11 cellular contexts compared by ENCODE assay signal in the genomic region with DNA sequence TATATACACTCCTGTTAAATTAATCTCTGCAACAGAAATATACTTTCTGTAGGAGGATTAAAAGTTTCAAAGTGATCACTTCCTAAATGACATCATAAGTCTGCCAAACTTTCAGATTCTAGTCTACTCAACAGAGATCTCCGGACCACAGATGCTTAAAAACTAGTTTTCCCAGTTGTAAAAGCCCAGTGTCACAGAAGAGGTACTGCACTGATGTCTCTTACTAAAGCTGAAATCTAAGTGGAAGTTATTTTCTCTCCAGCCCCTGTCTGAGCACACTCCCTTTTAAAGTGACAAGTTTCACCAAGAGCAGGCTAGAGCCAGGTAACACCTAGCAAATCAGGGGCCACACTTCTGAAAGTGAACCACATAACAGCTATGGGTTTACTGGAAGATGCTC.
A peak's percentile ranks its signal among the peaks of the same experiment; 100 is the strongest.
DNase-seq lines count a peak whose midpoint lies in the region; ATAC-seq, FAIRE-seq and TF ChIP-seq lines count a peak whose summit lies in the region.
"Had no signal": no experiment of that assay in that cellular context is flagged by ENCODE, and none has a peak within 500 bp of the region (broad histone marks: within the 10 kb centered on the region; RNA-seq: fewer than 3 reads in every experiment).

No MANE protein-coding gene starts in this region.

- H3K79me2 ChIP-seq in endothelial cell of umbilical vein (ENCODE audit: control insufficient read depth, insufficient read depth, low read length) = peaks cover 41% of the 10 kb centered on the region

- DNase-seq in LHCN-M2 (ENCODE audit: low read depth) (peak; percentile 63), endothelial cell of umbilical vein (ENCODE audit: low read depth, low spot score) (no peak), osteocyte (ENCODE audit: extremely low spot score, unreplicated experiment) (no peak), body of pancreas (no peak), AML-193 (lab: John Stamatoyannopoulos, UW) (no peak)
- no peak for DNase-seq in activated CD4-positive, alpha-beta memory T cell treated with anti-CD3 and anti-CD28 coated beads, Interleukin-2, amount 10 ng/mL, durations not matched to agents 7 days and 5 days
- DNase-seq: activated T-cell treated with anti-CD3 and anti-CD28 coated beads, Interleukin-2, amount 50 U/mL, for 4 hours; cerebellar nuclear complex; RPMI8226 had no signal

- POLR2A ChIA-PET in endothelial cell of umbilical vein (lab: Charles Lee) = no interaction called here
- POLR2A ChIA-PET in activated CD4-positive, alpha-beta memory T cell treated with anti-CD3 and anti-CD28 coated beads, Interleukin-2, amount 10 ng/mL, durations not matched to agents 7 days and 5 days (lab: Charles Lee) = no interaction called here

- H3K27me3 ChIP-seq in endothelial cell of umbilical vein (ENCODE audit: control insufficient read depth in 2 of 2, insufficient read depth in 2 of 2, low read length in 2 of 2) (no peaks in the 10 kb centered on the region), body of pancreas (no peaks in the 10 kb centered on the region)

- peaks cover 8% of the 10 kb centered on the region for H3K36me3 Mint-ChIP-seq in osteocyte (ENCODE audit: unreplicated experiment)
- no peaks in the 10 kb centered on the region for H3K36me3 Mint-ChIP-seq in activated CD4-positive, alpha-beta memory T cell treated with anti-CD3 and anti-CD28 coated beads, Interleukin-2, amount 10 ng/mL, durations not matched to agents 7 days and 5 days (ENCODE audit: low read depth)

- peaks cover under 1% of the 10 kb centered on the region for H3K9me3 Mint-ChIP-seq in osteocyte (ENCODE audit: unreplicated experiment)
- H3K9me3 Mint-ChIP-seq in activated CD4-positive, alpha-beta memory T cell treated with anti-CD3 and anti-CD28 coated beads, Interleukin-2, amount 10 ng/mL, durations not matched to agents 7 days and 5 days = no peaks in the 10 kb centered on the region

- H3K27ac Mint-ChIP-seq in osteocyte (ENCODE audit: unreplicated experiment) = peak overlapping the region; percentile 92
- H3K27ac Mint-ChIP-seq in activated CD4-positive, alpha-beta memory T cell treated with anti-CD3 and anti-CD28 coated beads, Interleukin-2, amount 10 ng/mL, durations not matched to agents 7 days and 5 days = no peak overlapping the region

- H3K4me3 ChIP-seq in endothelial cell of umbilical vein (replicated peaks in 1 of 3; ENCODE audit: insufficient read depth in 1 of 3, low read depth in 1 of 3, low read length in 3 of 3) (no peak overlapping the region), body of pancreas (no peak overlapping the region)

- no peak overlapping the region for H2AFZ ChIP-seq in endothelial cell of umbilical vein (ENCODE audit: low read depth, low read length)

- H3K9me1 ChIP-seq in endothelial cell of umbilical vein (replicated peaks; ENCODE audit: control insufficient read depth, extremely low read depth, insufficient read depth, low read length) = no peaks in the 10 kb centered on the region

- ATAC-seq in body of pancreas (no peak), GM18870 (IDR thresholded peaks at IDR 0.05; ENCODE audit: unreplicated experiment) (no peak)
- ATAC-seq: activated T-cell treated with anti-CD3 and anti-CD28 coated beads, Interleukin-2, amount 50 U/mL, for 4 hours had no signal

- peak overlapping the region; percentile 54 for H3K9ac ChIP-seq in endothelial cell of umbilical vein (replicated peaks; ENCODE audit: extremely low read depth, insufficient read depth, low read length)

- H3K4me3 Mint-ChIP-seq in osteocyte (ENCODE audit: unreplicated experiment) = no peak overlapping the region
- no peak overlapping the region for H3K4me3 Mint-ChIP-seq in activated CD4-positive, alpha-beta memory T cell treated with anti-CD3 and anti-CD28 coated beads, Interleukin-2, amount 10 ng/mL, durations not matched to agents 7 days and 5 days
- H3K4me3 Mint-ChIP-seq: activated T-cell treated with anti-CD3 and anti-CD28 coated beads, Interleukin-2, amount 50 U/mL, for 4 hours had no signal

- H4K20me1 ChIP-seq in endothelial cell of umbilical vein (replicated peaks; ENCODE audit: control insufficient read depth, extremely low read depth, insufficient read depth, low read length) = peaks cover 2% of the 10 kb centered on the region

- no peaks in the 10 kb centered on the region for H3K27me3 Mint-ChIP-seq in osteocyte (ENCODE audit: unreplicated experiment)
- H3K27me3 Mint-ChIP-seq in activated CD4-positive, alpha-beta memory T cell treated with anti-CD3 and anti-CD28 coated beads, Interleukin-2, amount 10 ng/mL, durations not matched to agents 7 days and 5 days = peaks cover 4% of the 10 kb centered on the region

- no peaks in the 10 kb centered on the region for H3K36me3 ChIP-seq in endothelial cell of umbilical vein (ENCODE audit: control insufficient read depth in 2 of 2, extremely low read depth in 1 of 2, insufficient read depth in 2 of 2, low read length in 2 of 2)
- no peaks in the 10 kb centered on the region for H3K36me3 ChIP-seq in body of pancreas (replicated peaks in 1 of 2; ENCODE audit: insufficient read depth in 1 of 2, low read depth in 2 of 2)

- BruUV-seq in endothelial cell of umbilical vein (replicated peaks; lab: Mats Ljungman, UMichigan) = no TSS peak

- peak overlapping the region; percentile 74 for H3K4me2 ChIP-seq in endothelial cell of umbilical vein (ENCODE audit: insufficient read depth, low read length)

- TF ChIP-seq CTCF in GM12872 (IDR thresholded peaks at IDR 0.05; ENCODE audit: insufficient read depth, low read depth, low read length) = peak; percentile 20; the same call in 1 of the 3 replicates
- no peak for TF ChIP-seq CTCF in endothelial cell of umbilical vein (IDR thresholded peaks at IDR 0.05; ENCODE audit: extremely low read depth in 1 of 2, insufficient read depth in 1 of 2, low read depth in 1 of 2, low read length in 2 of 2)
- peak; percentile 13 for TF ChIP-seq CTCF in osteocyte (IDR thresholded peaks at IDR 0.05)
- no peak for TF ChIP-seq CTCF in body of pancreas (IDR thresholded peaks at IDR 0.05)

- no peak for FAIRE-seq in endothelial cell of umbilical vein (lab: Jason Lieb, UNC)

- peak overlapping the region; percentile 86 for H3K27ac ChIP-seq in endothelial cell of umbilical vein (ENCODE audit: insufficient read depth, low read depth, low read length)
- H3K27ac ChIP-seq in body of pancreas = no peak overlapping the region

- intact Hi-C loops in endothelial cell of umbilical vein (cut with micrococcal nuclease) = loop anchor here (2.0 to 5.0 kb wide), 3 partner anchors 17 to 603 kb away; a partner anchor contains a TSS
- intact Hi-C loops in body of pancreas (cut with DNase I) = no loop called here

- TF ChIP-seq POLR2A in endothelial cell of umbilical vein (IDR thresholded peaks at IDR 0.05; ENCODE audit: low read depth, low read length) (no peak), body of pancreas (IDR thresholded peaks at IDR 0.05) (no peak)

- WGBS in body of pancreas, 2 donors = 47 to 68% methylated on average over 1 of the region's 1 CpG

- H3K4me1 Mint-ChIP-seq in osteocyte (ENCODE audit: unreplicated experiment) = peaks cover 48% of the 10 kb centered on the region
- H3K4me1 Mint-ChIP-seq in activated CD4-positive, alpha-beta memory T cell treated with anti-CD3 and anti-CD28 coated beads, Interleukin-2, amount 10 ng/mL, durations not matched to agents 7 days and 5 days = no peaks in the 10 kb centered on the region

- dilution Hi-C loops in endothelial cell of umbilical vein (cut with MboI; ENCODE audit: extremely low pct_ligation_motif_present, low sequenced_read_pairs) = no loop called here

- CTCF ChIA-PET in endothelial cell of umbilical vein (lab: Charles Lee) = interaction anchor here (2.3 to 10.0 kb wide), 4 partner anchors 14 to 137 kb away, joined by 12 to 174 read pairs (median 17); no protein-coding TSS in a partner anchor
- CTCF ChIA-PET in activated CD4-positive, alpha-beta memory T cell treated with anti-CD3 and anti-CD28 coated beads, Interleukin-2, amount 10 ng/mL, durations not matched to agents 7 days and 5 days (lab: Charles Lee) = no interaction called here

- H3K9me3 ChIP-seq in endothelial cell of umbilical vein (replicated peaks; ENCODE audit: control insufficient read depth, insufficient read depth, low read length) (no peaks in the 10 kb centered on the region), body of pancreas (no peaks in the 10 kb centered on the region)

- H3K4me1 ChIP-seq in endothelial cell of umbilical vein (ENCODE audit: control insufficient read depth, extremely low read depth, insufficient read depth, low read length) = peaks cover 49% of the 10 kb centered on the region
- peaks cover 4% of the 10 kb centered on the region for H3K4me1 ChIP-seq in body of pancreas

TF ChIP-seq in endothelial cell of umbilical vein, 7 proteins besides CTCF, POLR2A, EP300 and RAD21:
- no peak for TF ChIP-seq EZH2 (IDR thresholded peaks at IDR 0.05; ENCODE audit: borderline replicate concordance, low read depth, low read length, severe bottlenecking)
- no peak for TF ChIP-seq GATA2 (IDR thresholded peaks at IDR 0.05; ENCODE audit: insufficient read depth, insufficient read length, low read depth, low read length)
- TF ChIP-seq FOS (IDR thresholded peaks at IDR 0.05; ENCODE audit: borderline replicate concordance, insufficient read depth, low read length) = no peak

Comparison
In these comparisons a context has a peak if more than half of its experiments do, and no peak if none do; other contexts are left out.
1. CTCF ChIP-seq: peak in GM12872 (single experiment) and osteocyte (single experiment); none in endothelial cell of umbilical vein (0 of 2) and body of pancreas (0 of 7).